8 cellular contexts compared by ENCODE assay signal in the genomic region with DNA sequence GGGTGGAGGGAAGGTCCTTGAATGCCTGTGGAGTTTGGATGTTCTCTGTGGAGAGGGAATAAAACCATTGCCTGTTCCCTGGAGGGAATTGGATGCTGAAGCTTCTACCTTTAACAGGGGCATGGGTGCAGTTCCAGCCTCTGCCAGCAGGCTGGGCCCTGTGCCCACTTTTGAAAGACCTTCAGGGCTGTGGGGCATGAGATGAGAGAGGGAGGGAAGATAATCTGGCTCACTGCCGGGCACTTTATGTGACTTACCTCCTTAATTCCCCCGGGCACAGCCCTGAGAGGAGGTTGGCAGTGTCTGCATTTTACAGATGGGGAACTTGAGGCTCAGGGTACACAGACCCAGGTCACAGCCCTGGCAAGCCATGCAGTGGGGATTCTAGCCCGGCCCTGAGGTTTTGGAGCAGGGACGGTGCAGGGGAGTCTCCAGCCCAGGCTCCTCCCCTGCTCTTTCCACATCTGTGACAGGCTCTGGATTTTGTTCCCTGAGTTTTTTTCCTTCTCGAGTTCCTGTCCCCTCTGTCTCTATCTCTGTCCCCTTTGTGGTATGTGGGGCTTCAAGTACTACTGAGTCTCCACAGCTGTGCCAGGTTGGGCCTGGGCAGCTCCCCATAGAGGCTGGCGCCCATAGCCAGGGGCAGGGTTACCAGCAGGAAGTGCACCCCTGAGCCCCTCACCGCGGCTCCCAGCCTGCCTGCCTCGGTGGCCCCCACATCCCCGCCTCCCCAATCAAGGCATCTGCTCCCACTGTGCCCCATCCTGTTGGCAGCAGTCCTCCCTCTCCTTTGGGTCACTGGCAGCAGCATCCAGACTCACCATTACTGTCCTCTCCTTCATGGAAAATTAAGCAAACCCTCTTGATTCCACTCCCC.
DNase-seq lines count a peak whose midpoint lies in the region; ATAC-seq and TF ChIP-seq lines count a peak whose summit lies in the region.

No MANE protein-coding gene starts in this region.

- H3K27me3 ChIP-seq in WERI-Rb-1 (ENCODE audit: insufficient read depth, low read depth, severe bottlenecking) = no peaks in the 10 kb centered on the region

- TF ChIP-seq CTCF in WERI-Rb-1 (IDR thresholded peaks at IDR 0.05; ENCODE audit: low read depth, low read length) = peak; percentile 93

- no peak overlapping the region for H3K27ac ChIP-seq in WERI-Rb-1

- no peaks in the 10 kb centered on the region for H3K9me3 ChIP-seq in WERI-Rb-1 (ENCODE audit: severe bottlenecking)

- ATAC-seq in HG02759 (IDR thresholded peaks at IDR 0.05; ENCODE audit: unreplicated experiment) (peak; percentile 74), HG02763 (IDR thresholded peaks at IDR 0.05; ENCODE audit: unreplicated experiment) (no peak)

- H3K4me3 ChIP-seq in WERI-Rb-1 (ENCODE audit: low read depth, low read length) = no peak overlapping the region

- DNase-seq in DMS79 treated with DMSO at 0.1 percent for 48 hours (lab: John Stamatoyannopoulos, UW) = peak; percentile 91
- DNase-seq in NCI-H2196 (lab: John Stamatoyannopoulos, UW; ENCODE audit: unreplicated experiment) = peak; percentile 90
- DNase-seq in WERI-Rb-1 = peak; percentile 86
- DNase-seq in T47D (ENCODE audit: low read depth in 1 of 2, low spot score in 1 of 2) = peak; percentile 50 to 84
- DNase-seq in iris pigment epithelial cell (ENCODE audit: low read depth) = peak; percentile 78
- DNase-seq in stimulated activated CD4-positive, alpha-beta T cell treated with anti-CD3 and anti-CD28 coated beads, Interleukin-15, amount 100 ng/mL, for 24 hours = peak; percentile 86

- in situ Hi-C loops in T47D (cut with HindIII; ENCODE audit: low pct_unique_long_range_greater_than_20kb, low sequenced_read_pairs) = no loop called here

- no peaks in the 10 kb centered on the region for H3K36me3 ChIP-seq in WERI-Rb-1
